ENCODE assay signal across 9 cellular contexts in the genomic region with DNA sequence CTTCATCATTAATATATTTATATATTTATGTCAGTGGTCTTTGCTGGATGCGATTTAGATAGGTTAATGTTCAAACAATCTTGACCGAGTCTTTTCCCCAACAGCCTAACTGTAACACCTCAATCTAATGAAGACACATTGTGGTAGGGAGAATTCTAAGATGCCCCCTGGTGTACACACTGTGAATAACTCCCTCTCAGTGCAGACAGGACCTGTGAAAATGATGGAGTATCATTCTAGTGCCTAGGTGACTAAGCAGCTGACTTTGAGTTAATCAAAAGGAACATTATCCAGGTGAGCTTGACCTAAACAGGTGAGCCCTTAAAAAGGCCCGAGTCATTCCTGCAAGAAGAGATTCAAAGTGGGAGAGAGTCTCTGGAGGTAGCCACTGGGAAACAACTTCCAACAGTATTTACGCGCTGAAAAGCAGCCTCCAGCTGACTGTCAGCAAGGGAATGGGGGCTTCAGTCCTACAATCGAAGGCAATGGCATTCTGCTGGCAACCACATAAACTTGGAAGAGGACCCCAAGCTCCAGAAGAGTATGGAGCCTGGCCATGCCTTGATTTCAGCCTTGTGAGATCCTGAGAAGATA. TPM values are rescaled to one million over a fixed set of nuclear protein-coding genes. Genes with fewer than 3 reads are reported as not detected.
DNase-seq lines count a peak whose midpoint lies in the region; ATAC-seq and TF ChIP-seq lines count a peak whose summit lies in the region.
"Had no signal": no experiment of that assay in that cellular context is flagged by ENCODE, and none has a peak within 500 bp of the region (broad histone marks: within the 10 kb centered on the region; RNA-seq: fewer than 3 reads in every experiment).

No MANE protein-coding gene starts in this region.

- H3K9me3 Mint-ChIP-seq in activated naive CD8-positive, alpha-beta T cell treated with anti-CD3 and anti-CD28 coated beads, Interleukin-2, amount 10 ng/mL, durations not matched to agents 7 days and 5 days: no peaks in the 10 kb centered on the region
- H3K9me3 Mint-ChIP-seq: activated naive CD4-positive, alpha-beta T cell treated with anti-CD3 and anti-CD28 coated beads, Interleukin-2, amount 50 U/mL, for 24 hours had no signal

- no peaks in the 10 kb centered on the region for H3K9me3 ChIP-seq in SK-N-SH
- no peaks in the 10 kb centered on the region for H3K9me3 ChIP-seq in left ventricle myocardium inferior (replicated peaks)
- H3K9me3 ChIP-seq in gastrocnemius medialis: no peaks in the 10 kb centered on the region

- no peak overlapping the region for H3K4me3 Mint-ChIP-seq in activated naive CD8-positive, alpha-beta T cell treated with anti-CD3 and anti-CD28 coated beads, Interleukin-2, amount 10 ng/mL, durations not matched to agents 7 days and 5 days
- H3K4me3 Mint-ChIP-seq: activated naive CD4-positive, alpha-beta T cell treated with anti-CD3 and anti-CD28 coated beads, Interleukin-2, amount 50 U/mL, for 24 hours had no signal

- no peaks in the 10 kb centered on the region for H3K4me1 Mint-ChIP-seq in activated naive CD8-positive, alpha-beta T cell treated with anti-CD3 and anti-CD28 coated beads, Interleukin-2, amount 10 ng/mL, durations not matched to agents 7 days and 5 days
- H3K4me1 Mint-ChIP-seq: activated naive CD4-positive, alpha-beta T cell treated with anti-CD3 and anti-CD28 coated beads, Interleukin-2, amount 50 U/mL, for 24 hours had no signal

- H3K36me3 ChIP-seq in SK-N-SH (replicated peaks in 1 of 2; ENCODE audit: control insufficient read depth in 1 of 2, insufficient read depth in 2 of 2, low read length in 1 of 2) (peaks cover 0 to 7% of the 10 kb centered on the region in 2 experiments), left ventricle myocardium inferior (peaks cover 26% of the 10 kb centered on the region), gastrocnemius medialis (no peaks in the 10 kb centered on the region)

- H3K27me3 ChIP-seq in SK-N-SH (ENCODE audit: insufficient read depth) (no peaks in the 10 kb centered on the region), left ventricle myocardium inferior (ENCODE audit: low read depth) (no peaks in the 10 kb centered on the region), gastrocnemius medialis (no peaks in the 10 kb centered on the region)

- POLR2A ChIA-PET in SK-N-SH (lab: Yijun Ruan, JAX): no interaction called here
- POLR2A ChIA-PET in activated naive CD8-positive, alpha-beta T cell treated with anti-CD3 and anti-CD28 coated beads, Interleukin-2, amount 10 ng/mL, durations not matched to agents 7 days and 5 days (lab: Charles Lee): interaction anchor here (1.0 kb wide), 1 partner anchor 168 kb away, joined by 3 read pairs; no protein-coding TSS in a partner anchor

- no peak overlapping the region for H3K27ac ChIP-seq in SK-N-SH (ENCODE audit: low read depth in 2 of 2, low read length in 1 of 2)
- no peak overlapping the region for H3K27ac ChIP-seq in left ventricle myocardium inferior (replicated peaks)
- H3K27ac ChIP-seq in gastrocnemius medialis: no peak overlapping the region

- intact Hi-C loops in left ventricle myocardium inferior (cut with micrococcal nuclease): loop anchor here (5.0 kb wide), 1 partner anchor 145 kb away; no protein-coding TSS in a partner anchor
- intact Hi-C loops in gastrocnemius medialis (cut with DNase I; ENCODE audit: low total_unique reads): no loop called here

- H2AFZ ChIP-seq in SK-N-SH (ENCODE audit: low read depth): no peak overlapping the region

- H3K4me1 ChIP-seq in SK-N-SH (ENCODE audit: control insufficient read depth in 1 of 2, insufficient read depth in 2 of 2, low read depth in 1 of 2, low read length in 1 of 2) (peaks cover 0 to 4% of the 10 kb centered on the region in 2 experiments; a peak in 1 of 4 replicates), left ventricle myocardium inferior (no peaks in the 10 kb centered on the region), gastrocnemius medialis (no peaks in the 10 kb centered on the region)

- no peak overlapping the region for H3K4me3 ChIP-seq in SK-N-SH (ENCODE audit: low read depth in 2 of 2, low read length in 1 of 2)
- no peak overlapping the region for H3K4me3 ChIP-seq in left ventricle myocardium inferior
- no peak overlapping the region for H3K4me3 ChIP-seq in gastrocnemius medialis

- no peaks in the 10 kb centered on the region for H3K79me2 ChIP-seq in SK-N-SH (ENCODE audit: insufficient read depth)

- no peaks in the 10 kb centered on the region for H3K9me2 ChIP-seq in SK-N-SH

- no peaks in the 10 kb centered on the region for H3K27me3 Mint-ChIP-seq in activated naive CD8-positive, alpha-beta T cell treated with anti-CD3 and anti-CD28 coated beads, Interleukin-2, amount 10 ng/mL, durations not matched to agents 7 days and 5 days
- H3K27me3 Mint-ChIP-seq: activated naive CD4-positive, alpha-beta T cell treated with anti-CD3 and anti-CD28 coated beads, Interleukin-2, amount 50 U/mL, for 24 hours had no signal

- H3K36me3 Mint-ChIP-seq in activated naive CD8-positive, alpha-beta T cell treated with anti-CD3 and anti-CD28 coated beads, Interleukin-2, amount 10 ng/mL, durations not matched to agents 7 days and 5 days: peaks cover 10% of the 10 kb centered on the region

- peak; percentile 71 for TF ChIP-seq CTCF in SK-N-SH (IDR thresholded peaks at IDR 0.05)
- TF ChIP-seq CTCF in left ventricle myocardium inferior (IDR thresholded peaks at IDR 0.05; ENCODE audit: borderline replicate concordance): peak; percentile 87
- peak; percentile 53 to 82 (median 71) for TF ChIP-seq CTCF in gastrocnemius medialis (IDR thresholded peaks at IDR 0.05 in 4 of 5, conservative IDR thresholded peaks at IDR 0.05 in 1 of 5)

- no peak overlapping the region for H3K27ac Mint-ChIP-seq in activated naive CD8-positive, alpha-beta T cell treated with anti-CD3 and anti-CD28 coated beads, Interleukin-2, amount 10 ng/mL, durations not matched to agents 7 days and 5 days
- H3K27ac Mint-ChIP-seq: activated naive CD4-positive, alpha-beta T cell treated with anti-CD3 and anti-CD28 coated beads, Interleukin-2, amount 50 U/mL, for 24 hours had no signal

- TF ChIP-seq RAD21 in SK-N-SH (IDR thresholded peaks at IDR 0.05; ENCODE audit: low read length): peak; percentile 67

- H3K9ac ChIP-seq in SK-N-SH: no peak overlapping the region

- WGBS in SK-N-SH (ENCODE audit: low lambda C conversion rate): 46% methylated on average over 5 of the region's 6 CpGs

- no peak overlapping the region for H3K4me2 ChIP-seq in SK-N-SH

- in situ Hi-C loops in gastrocnemius medialis (cut with MboI; ENCODE audit: low sequenced_read_pairs in 4 of 4): loop anchor here in 1 of 4 donors (10.0 kb wide), 1 partner anchor 148 kb away; no protein-coding TSS in a partner anchor

- no peak for TF ChIP-seq POLR2A in gastrocnemius medialis (IDR thresholded peaks at IDR 0.05)

- ATAC-seq in activated naive CD8-positive, alpha-beta T cell treated with anti-CD3 and anti-CD28 coated beads, Interleukin-2, amount 10 ng/mL, durations not matched to agents 7 days and 5 days (ENCODE audit: low read depth): peak; percentile 76
- ATAC-seq in gastrocnemius medialis (peak; percentile 50 to 91), GM19328 (IDR thresholded peaks at IDR 0.05; ENCODE audit: unreplicated experiment) (no peak)

- CTCF ChIA-PET in SK-N-SH (lab: Yijun Ruan, JAX): interaction anchor here (0.7 to 1.9 kb wide), 19 partner anchors 9 to 430 kb away, joined by 3 to 11 read pairs (median 4); a partner anchor contains a TSS

- TF ChIP-seq EP300 in SK-N-SH (IDR thresholded peaks at IDR 0.05; ENCODE audit: borderline replicate concordance in 1 of 2, low read depth in 1 of 2, low read length in 1 of 2): no peak

- no peaks in the 10 kb centered on the region for H4K20me1 ChIP-seq in SK-N-SH (ENCODE audit: insufficient read depth)

- peaks cover 19% of the 10 kb centered on the region for H3F3A ChIP-seq in SK-N-SH (replicated peaks; ENCODE audit: insufficient read depth)

- DNase-seq in COLO668 (lab: John Stamatoyannopoulos, UW; ENCODE audit: unreplicated experiment) (peak; percentile 73), GM19238 (ENCODE audit: insufficient read length, low spot score) (peak; percentile 25), HuH-7.5 (ENCODE audit: low spot score) (peak; percentile 26), SK-N-SH (peak; percentile 62), left ventricle myocardium inferior (no peak), gastrocnemius medialis (peak; percentile 18 to 37)
- no peak for DNase-seq in activated naive CD8-positive, alpha-beta T cell treated with anti-CD3 and anti-CD28 coated beads, Interleukin-2, amount 10 ng/mL, durations not matched to agents 7 days and 5 days

TF ChIP-seq in SK-N-SH, 30 proteins besides CTCF, POLR2A, EP300 and RAD21 (continues in another document):
- TF ChIP-seq, protein P1, sequence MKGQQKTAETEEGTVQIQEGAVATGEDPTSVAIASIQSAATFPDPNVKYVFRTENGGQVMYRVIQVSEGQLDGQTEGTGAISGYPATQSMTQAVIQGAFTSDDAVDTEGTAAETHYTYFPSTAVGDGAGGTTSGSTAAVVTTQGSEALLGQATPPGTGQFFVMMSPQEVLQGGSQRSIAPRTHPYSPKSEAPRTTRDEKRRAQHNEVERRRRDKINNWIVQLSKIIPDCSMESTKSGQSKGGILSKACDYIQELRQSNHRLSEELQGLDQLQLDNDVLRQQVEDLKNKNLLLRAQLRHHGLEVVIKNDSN (IDR thresholded peaks at IDR 0.05; ENCODE audit: borderline replicate concordance, low read depth): no peak
- no peak for TF ChIP-seq YY1 (IDR thresholded peaks at IDR 0.05; ENCODE audit: low read depth)
- TF ChIP-seq SMC3 (IDR thresholded peaks at IDR 0.05; ENCODE audit: low read depth, low read length): peak; percentile 65
- no peak for TF ChIP-seq CHD2 (IDR thresholded peaks at IDR 0.05; ENCODE audit: low read length, partially characterized antibody)

RNA-seq across cellular contexts. Expression of a gene that starts 28.0 kb away (rescaled TPM):
- 1.3 and 1.7 TPM in 2 replicates for polyA plus RNA-seq in SK-N-SH (2012; rRNA removed)
- polyA plus RNA-seq in SK-N-SH (2012; cell fraction: cytosol; rRNA removed): 1.4 and 1.7 TPM in 2 replicates
- polyA plus RNA-seq in SK-N-SH (2012; cell fraction: nucleus; rRNA removed): 0.83 and 1.1 TPM in 2 replicates
- 1 to 10 TPM; 8.8 to 9.4 TPM for total RNA-seq in activated naive CD8-positive, alpha-beta T cell treated with anti-CD3 and anti-CD28 coated beads, Interleukin-2, amount 10 ng/mL, durations not matched to agents 7 days and 5 days
- total RNA-seq in left ventricle myocardium inferior (5.2 TPM), gastrocnemius medialis (1 to 10 TPM; 2.3 to 5.6 (median 5.3) TPM)

RNA-seq across cellular contexts. Expression of a gene that starts 41.0 kb away (rescaled TPM):
- 9.2 and 13.6 TPM in 2 replicates for polyA plus RNA-seq in SK-N-SH (2012; rRNA removed)
- polyA plus RNA-seq in SK-N-SH (2012; cell fraction: cytosol; rRNA removed): 9.4 and 10.3 TPM in 2 replicates
- polyA plus RNA-seq in SK-N-SH (2012; cell fraction: nucleus; rRNA removed): 15.6 and 38.9 TPM in 2 replicates
- total RNA-seq in activated naive CD8-positive, alpha-beta T cell treated with anti-CD3 and anti-CD28 coated beads, Interleukin-2, amount 10 ng/mL, durations not matched to agents 7 days and 5 days: 10 to 100 TPM; 23.9 to 24.3 TPM
- 13.2 TPM for total RNA-seq in left ventricle myocardium inferior
- 10 to 100 TPM in 3 of 4 donors, 1 to 10 TPM in 1; 8.2 to 16.7 (median 13.3) TPM for total RNA-seq in gastrocnemius medialis

Comparison
In these comparisons a context has a peak if more than half of its experiments do, and no peak if none do; other contexts are left out.
1. DNase-seq: peak in COLO668 (single experiment), GM19238 (single experiment), HuH-7.5 (single experiment), SK-N-SH (single experiment) and gastrocnemius medialis (2 of 2); none in activated naive CD8-positive, alpha-beta T cell treated with anti-CD3 and anti-CD28 coated beads, Interleukin-2, amount 10 ng/mL, durations not matched to agents 7 days and 5 days (single experiment) and left ventricle myocardium inferior (single experiment).
2. Peak in every context shown above with its lines, with median percentiles within 50 percentile points of each other: CTCF ChIP-seq.